ENCODE assay signal across 8 cellular contexts in the genomic region with DNA sequence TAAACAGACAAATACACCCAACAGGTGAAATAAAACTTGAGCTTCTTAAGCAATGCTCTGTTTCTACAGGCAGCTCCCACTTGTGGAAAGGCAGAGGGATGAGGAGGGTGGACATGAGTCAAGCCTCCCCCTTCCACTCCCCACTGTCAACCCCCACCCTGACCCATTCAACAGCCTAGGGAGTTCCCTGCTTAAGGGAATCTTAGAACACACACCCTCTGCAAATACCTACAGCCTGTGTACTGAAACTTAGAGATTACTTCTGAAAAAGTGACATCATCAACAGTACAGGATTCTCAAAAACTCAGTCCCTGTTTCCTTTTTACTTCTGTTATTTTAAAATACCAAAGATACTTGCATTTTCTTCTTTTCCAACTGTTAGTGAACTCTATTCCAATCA.
DNase-seq lines count a peak whose midpoint lies in the region; ATAC-seq lines count a peak whose summit lies in the region.

No MANE protein-coding gene starts in this region.

- no peaks in the 10 kb centered on the region for H3K27me3 ChIP-seq in muscle layer of duodenum (ENCODE audit: low read depth, low read length)

- no peaks in the 10 kb centered on the region for H3K9me3 ChIP-seq in muscle layer of duodenum (ENCODE audit: control insufficient read depth in 1 of 2, low read length in 2 of 2)

- H3K4me1 ChIP-seq in muscle layer of duodenum (ENCODE audit: control insufficient read depth in 1 of 2, insufficient read depth in 2 of 2, low read length in 2 of 2) = no peaks in the 10 kb centered on the region

- no peak overlapping the region for H3K4me3 ChIP-seq in muscle layer of duodenum (ENCODE audit: low read depth in 1 of 2, low read length in 2 of 2)

- H3K27ac ChIP-seq in muscle layer of duodenum (ENCODE audit: low read length) = peak overlapping the region; percentile 62

- DNase-seq in T1000 (lab: John Stamatoyannopoulos, UW) (peak; percentile 28), NOMO-1 (lab: John Stamatoyannopoulos, UW; ENCODE audit: unreplicated experiment in 2 of 2) (no peak), putamen (ENCODE audit: low spot score) (no peak), NCI-H774 (lab: John Stamatoyannopoulos, UW) (no peak)

- no peaks in the 10 kb centered on the region for H3K36me3 ChIP-seq in muscle layer of duodenum (ENCODE audit: control insufficient read depth in 1 of 2, insufficient read depth in 2 of 2, low read length in 2 of 2)

- ATAC-seq in GM18858 (IDR thresholded peaks at IDR 0.05; ENCODE audit: unreplicated experiment) (peak; percentile 77), HG02938 (IDR thresholded peaks at IDR 0.05; ENCODE audit: unreplicated experiment) (peak; percentile 81)
- no peak for ATAC-seq in activated CD4-positive, CD25-positive, alpha-beta regulatory T cell treated with anti-CD3 and anti-CD28 coated beads, Interleukin-2, amount 50 U/mL, for 24 hours

Comparison
In these comparisons a context has a peak if more than half of its experiments do, and no peak if none do; other contexts are left out.
1. ATAC-seq: peak in GM18858 (single experiment) and HG02938 (single experiment); none in activated CD4-positive, CD25-positive, alpha-beta regulatory T cell treated with anti-CD3 and anti-CD28 coated beads, Interleukin-2, amount 50 U/mL, for 24 hours (0 of 2).